26 cellular contexts compared by ENCODE assay signal in the genomic region with DNA sequence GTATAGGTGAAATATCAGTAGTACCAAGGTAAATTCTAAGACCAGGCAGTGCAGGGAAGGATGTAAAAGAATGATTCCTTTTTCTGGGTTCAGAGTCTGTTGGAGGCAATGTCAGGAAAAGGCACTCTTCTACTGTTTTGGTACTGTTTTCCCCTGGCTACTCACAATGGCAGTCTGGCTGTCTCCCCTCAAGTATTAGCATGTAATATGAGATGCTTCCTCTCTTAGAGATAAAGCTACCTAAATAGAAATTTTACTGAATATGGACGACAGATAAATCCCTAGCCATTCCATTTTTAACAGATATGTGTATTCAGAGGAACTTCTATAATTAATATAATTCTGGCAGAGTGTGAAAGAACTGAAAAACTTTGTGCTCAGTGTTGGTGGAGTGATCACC.
"Had no signal": no experiment of that assay in that cellular context is flagged by ENCODE, and none has a peak within 500 bp of the region (broad histone marks: within the 10 kb centered on the region; RNA-seq: fewer than 3 reads in every experiment).

No MANE protein-coding gene starts in this region.

- ATAC-seq: activated CD4-positive, CD25-positive, alpha-beta regulatory T cell treated with anti-CD3 and anti-CD28 coated beads, Interleukin-2, amount 50 U/mL, for 24 hours; activated CD8-positive, alpha-beta memory T cell treated with anti-CD3 and anti-CD28 coated beads, Interleukin-2, amount 10 ng/mL, durations not matched to agents 7 days and 5 days; activated naive CD8-positive, alpha-beta T cell treated with anti-CD3 and anti-CD28 coated beads, Interleukin-2, amount 50 U/mL, for 24 hours; esophagus mucosa; left ventricle myocardium superior; upper lobe of right lung had no signal

- H3K9me3 ChIP-seq: spleen, thoracic aorta, upper lobe of right lung had no signal

- H3K4me3 ChIP-seq: spleen, thoracic aorta, upper lobe of right lung had no signal

- H3K27me3 ChIP-seq: spleen, upper lobe of right lung had no signal

- H3K27ac ChIP-seq: spleen, thoracic aorta, upper lobe of right lung had no signal

- DNase-seq: activated CD4-positive, alpha-beta memory T cell treated with anti-CD3 and anti-CD28 coated beads, Interleukin-2, amount 10 ng/mL, durations not matched to agents 7 days and 5 days; activated CD4-positive, alpha-beta T cell treated with anti-CD3 and anti-CD28 coated beads, Interleukin-2, amount 10 ng/mL, durations not matched to agents 24 days and 14 days; activated CD8-positive, alpha-beta memory T cell treated with anti-CD3 and anti-CD28 coated beads, Interleukin-2, amount 10 ng/mL, durations not matched to agents 7 days and 5 days; activated gamma-delta T cell; activated naive CD4-positive, alpha-beta T cell treated with anti-CD3 and anti-CD28 coated beads, Interleukin-2, amount 50 U/mL, for 16 hours; activated naive CD8-positive, alpha-beta T cell treated with anti-CD3 and anti-CD28 coated beads, Interleukin-2, amount 50 U/mL, for 24 hours; activated T-cell treated with anti-CD3 and anti-CD28 coated beads for 4 hours; anterior cingulate cortex; caudate nucleus; dermis blood vessel endothelial cell; effector CD8-positive, alpha-beta T cell; head of caudate nucleus; hypothalamus; left ventricle myocardium superior; mammary epithelial cell; midbrain; natural killer cell; spleen; stimulated activated CD4-positive, alpha-beta T cell treated with anti-CD3 and anti-CD28 coated beads, Interleukin-4, amount 100 ng/mL, for 24 hours; stimulated activated naive CD4-positive, alpha-beta T cell treated with Interleukin-2 at 50 U/mL for 16 hours; T-helper 1 cell; upper lobe of right lung had no signal

- FAIRE-seq: frontal cortex had no signal
